29 cellular contexts compared by ENCODE assay signal in genomic region chr1:180603850-180604226, GRCh38. TPM values are rescaled to one million over a fixed set of nuclear protein-coding genes. Genes with fewer than 3 reads are reported as not detected.
"Had no signal": no experiment of that assay in that cellular context is flagged by ENCODE, and none has a peak within 500 bp of the region (broad histone marks: within the 10 kb centered on the region; RNA-seq: fewer than 3 reads in every experiment).

No MANE protein-coding gene starts in this region.

- H3K4me3 Mint-ChIP-seq: effector memory CD8-positive, alpha-beta T cell; memory B cell; natural killer cell; stimulated activated naive B cell treated with anti-CD40 and anti-IgM and Interleukin-4, amounts not matched to agents 10 μg/mL and 1 μg/mL and 100 μg/mL, for 72 hours; stimulated activated naive CD8-positive, alpha-beta T cell treated with anti-CD3 and anti-CD28 coated beads, Interleukin-15, Interleukin-2, amounts not matched to agents 100 ng/mL and 50 ng/mL, for 24 hours had no signal

- H3K4me1 ChIP-seq: left lung, lower lobe of right lung, psoas muscle, right lobe of liver, tibial nerve had no signal

- H3K4me3 ChIP-seq: left lung, lower lobe of right lung, ovary, psoas muscle, right lobe of liver, thoracic aorta, tibial nerve, upper lobe of left lung had no signal

- DNase-seq: cerebellar nuclear complex; cortex of kidney; effector memory CD8-positive, alpha-beta T cell; foreskin melanocyte; glutamatergic neuron; left lung; lower lobe of right lung; natural killer cell; occipital lobe; ovary; posterior cingulate gyrus; psoas muscle; right lobe of liver; small intestine; stimulated activated CD4-positive, alpha-beta T cell treated with anti-CD3 and anti-CD28 coated beads, Interleukin-15, amount 100 ng/mL, for 24 hours; stimulated activated CD4-positive, alpha-beta T cell treated with anti-CD3 and anti-CD28 coated beads, Interleukin-2, amount 100 ng/mL, for 48 hours; stimulated activated naive B cell treated with anti-CD40 and anti-IgM and Interleukin-4, amounts not matched to agents 10 μg/mL and 1 μg/mL and 100 μg/mL, for 72 hours; upper lobe of left lung had no signal

- H3K4me1 Mint-ChIP-seq: memory B cell; natural killer cell; stimulated activated naive B cell treated with anti-CD40 and anti-IgM and Interleukin-4, amounts not matched to agents 10 μg/mL and 1 μg/mL and 100 μg/mL, for 72 hours had no signal

- H3K27ac ChIP-seq: left lung, lower lobe of right lung, ovary, psoas muscle, right lobe of liver, thoracic aorta, tibial nerve, upper lobe of left lung had no signal

- H3K27me3 ChIP-seq: left lung, ovary, right lobe of liver, tibial nerve, upper lobe of left lung had no signal

- H3K9me3 Mint-ChIP-seq: effector memory CD8-positive, alpha-beta T cell; memory B cell; natural killer cell; stimulated activated naive B cell treated with anti-CD40 and anti-IgM and Interleukin-4, amounts not matched to agents 10 μg/mL and 1 μg/mL and 100 μg/mL, for 72 hours; stimulated activated naive CD8-positive, alpha-beta T cell treated with anti-CD3 and anti-CD28 coated beads, Interleukin-15, Interleukin-2, amounts not matched to agents 100 ng/mL and 50 ng/mL, for 24 hours had no signal

- H3K9me3 ChIP-seq: left lung, lower lobe of right lung, ovary, psoas muscle, right lobe of liver, thoracic aorta, tibial nerve, upper lobe of left lung had no signal

- H3K36me3 ChIP-seq: left lung, lower lobe of right lung, ovary, right lobe of liver, thoracic aorta, tibial nerve, upper lobe of left lung had no signal

- ATAC-seq: effector memory CD8-positive, alpha-beta T cell; left lung; lower lobe of right lung; psoas muscle; stimulated activated naive B cell treated with anti-CD40 and anti-IgM and Interleukin-4, amounts not matched to agents 10 μg/mL and 1 μg/mL and 100 μg/mL, for 72 hours had no signal

- H3K27me3 Mint-ChIP-seq: stimulated activated naive B cell treated with anti-CD40 and anti-IgM and Interleukin-4, amounts not matched to agents 10 μg/mL and 1 μg/mL and 100 μg/mL, for 72 hours; stimulated activated naive CD8-positive, alpha-beta T cell treated with anti-CD3 and anti-CD28 coated beads, Interleukin-15, Interleukin-2, amounts not matched to agents 100 ng/mL and 50 ng/mL, for 24 hours had no signal

- H3K36me3 Mint-ChIP-seq: memory B cell; natural killer cell; stimulated activated naive B cell treated with anti-CD40 and anti-IgM and Interleukin-4, amounts not matched to agents 10 μg/mL and 1 μg/mL and 100 μg/mL, for 72 hours had no signal

- H3K27ac Mint-ChIP-seq: effector memory CD8-positive, alpha-beta T cell; memory B cell; natural killer cell; stimulated activated naive B cell treated with anti-CD40 and anti-IgM and Interleukin-4, amounts not matched to agents 10 μg/mL and 1 μg/mL and 100 μg/mL, for 72 hours; stimulated activated naive CD8-positive, alpha-beta T cell treated with anti-CD3 and anti-CD28 coated beads, Interleukin-15, Interleukin-2, amounts not matched to agents 100 ng/mL and 50 ng/mL, for 24 hours had no signal

RNA-seq across cellular contexts. Expression of gene OVAAL, which starts 45.1 kb away (rescaled TPM):
- total RNA-seq: dermis microvascular lymphatic vessel endothelial cell, fibroblast of lung, left lung, lower lobe of right lung, mononuclear cell, natural killer cell, occipital lobe, ovary, psoas muscle, renal cortical epithelial cell, right lobe of liver, thoracic aorta, tibial nerve, upper lobe of left lung had no signal
- polyA plus RNA-seq: esophagus, fibroblast of lung, keratinocyte, neural cell, ovary, small intestine had no signal
